In the genomic region with DNA sequence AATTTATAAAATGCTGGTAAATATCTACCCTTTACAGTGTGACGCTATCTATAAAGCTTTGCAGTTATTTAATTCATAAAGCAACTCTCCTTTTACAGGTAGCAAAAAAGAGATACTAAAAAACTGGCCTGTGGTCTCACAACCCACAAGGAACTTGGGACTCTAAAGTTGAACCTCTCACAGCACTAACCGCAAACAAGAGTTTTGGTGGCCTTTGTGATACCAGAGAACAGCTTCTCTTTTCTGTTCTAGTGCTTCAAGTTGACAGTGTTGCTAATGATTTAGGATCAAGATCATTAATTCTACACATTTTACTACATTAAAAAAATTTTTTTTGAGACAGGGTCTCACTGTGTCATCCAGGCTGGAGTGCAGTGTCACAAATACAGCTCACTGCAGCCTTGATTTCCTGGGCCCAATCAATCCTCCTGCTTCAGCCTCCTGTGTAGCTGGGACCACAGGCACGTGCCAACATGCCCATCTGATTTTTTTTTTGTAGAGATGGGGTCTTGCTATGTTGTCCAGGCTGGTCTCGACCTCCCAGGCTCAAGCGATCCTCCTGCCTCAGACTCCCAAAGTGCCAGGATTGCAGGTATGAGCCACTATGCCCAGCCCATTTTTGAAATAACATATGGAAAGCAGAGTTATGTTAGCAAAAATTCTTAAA, we compare ENCODE assay signal across 12 cellular contexts. TPM values are rescaled to one million over a fixed set of nuclear protein-coding genes. Genes with fewer than 3 reads are reported as not detected.
A peak's percentile ranks its signal among the peaks of the same experiment; 100 is the strongest.
DNase-seq lines count a peak whose midpoint lies in the region; ATAC-seq and TF ChIP-seq lines count a peak whose summit lies in the region.
"Had no signal": no experiment of that assay in that cellular context is flagged by ENCODE, and none has a peak within 500 bp of the region (broad histone marks: within the 10 kb centered on the region; RNA-seq: fewer than 3 reads in every experiment).

No MANE protein-coding gene starts in this region.

- ATAC-seq in HG02798 (IDR thresholded peaks at IDR 0.05; ENCODE audit: poor library complexity, unreplicated experiment) (peak; percentile 83), body of pancreas (no peak)
- ATAC-seq in stimulated activated naive B cell treated with anti-CD40 and anti-IgM and Interleukin-4, amounts not matched to agents 10 μg/mL and 1 μg/mL and 100 μg/mL, for 72 hours (replicated peaks), result peak; percentile 60 to 68

- H3K27me3 ChIP-seq in MM.1S (replicated peaks; ENCODE audit: insufficient read depth, low read length) (no peaks in the 10 kb centered on the region), body of pancreas (no peaks in the 10 kb centered on the region)

- H2AFZ ChIP-seq in MM.1S (ENCODE audit: low read length), result no peak overlapping the region

- H3K9ac ChIP-seq in MM.1S (ENCODE audit: low read length), result no peak overlapping the region

- POLR2A ChIA-PET in activated CD4-positive, alpha-beta T cell treated with anti-CD3 and anti-CD28 coated beads, Interleukin-2, amount 10 ng/mL, durations not matched to agents 7 days and 5 days (lab: Charles Lee), result no interaction called here

- H3K4me3 ChIP-seq in MM.1S (ENCODE audit: low read length) (no peak overlapping the region), body of pancreas (no peak overlapping the region)

- no peak overlapping the region for H3K27ac Mint-ChIP-seq in activated CD4-positive, alpha-beta T cell treated with anti-CD3 and anti-CD28 coated beads, Interleukin-2, amount 10 ng/mL, durations not matched to agents 7 days and 5 days
- no peak overlapping the region for H3K27ac Mint-ChIP-seq in stimulated activated naive B cell treated with anti-CD40 and anti-IgM and Interleukin-4, amounts not matched to agents 10 μg/mL and 1 μg/mL and 100 μg/mL, for 72 hours
- H3K27ac Mint-ChIP-seq: brain had no signal

- no peaks in the 10 kb centered on the region for H3F3A ChIP-seq in MM.1S (ENCODE audit: insufficient read depth, low read length)

- H3K27ac ChIP-seq in MM.1S (ENCODE audit: low read length) (no peak overlapping the region), caudate nucleus (ENCODE audit: low read depth, low read length) (no peak overlapping the region), body of pancreas (no peak overlapping the region)
- H3K27ac ChIP-seq: 22Rv1 had no signal

- H3K27me3 Mint-ChIP-seq in activated CD4-positive, alpha-beta T cell treated with anti-CD3 and anti-CD28 coated beads, Interleukin-2, amount 10 ng/mL, durations not matched to agents 7 days and 5 days, result no peaks in the 10 kb centered on the region
- peaks cover 5% of the 10 kb centered on the region in 2 donors for H3K27me3 Mint-ChIP-seq in stimulated activated naive B cell treated with anti-CD40 and anti-IgM and Interleukin-4, amounts not matched to agents 10 μg/mL and 1 μg/mL and 100 μg/mL, for 72 hours

- in situ Hi-C loops in G401 (cut with HindIII; ENCODE audit: low sequenced_read_pairs), result no loop called here

- DNase-seq in activated CD4-positive, alpha-beta T cell treated with anti-CD3 and anti-CD28 coated beads, Interleukin-2, amount 10 ng/mL, durations not matched to agents 7 days and 5 days, result peak; percentile 12
- no peak for DNase-seq in activated CD4-positive, alpha-beta T cell treated with anti-CD3 and anti-CD28 coated beads, Interleukin-2, amount 50 U/mL, for 4 hours
- DNase-seq in MM.1S (peak; percentile 58), caudate nucleus (lab: John Stamatoyannopoulos, UW) (no peak), body of pancreas (no peak), G401 (ENCODE audit: low spot score) (no peak)
- no peak for DNase-seq in stimulated activated naive B cell treated with anti-CD40 and anti-IgM and Interleukin-4, amounts not matched to agents 10 μg/mL and 1 μg/mL and 100 μg/mL, for 72 hours
- DNase-seq: NCI-H1436, nucleus accumbens had no signal

- TF ChIP-seq CTCF in MM.1S (IDR thresholded peaks at IDR 0.05; ENCODE audit: low read length), result no peak
- TF ChIP-seq CTCF in body of pancreas (IDR thresholded peaks at IDR 0.05), result no peak

- intact Hi-C loops in body of pancreas (cut with DNase I), result no loop called here

- H3K9me3 ChIP-seq in MM.1S (replicated peaks; ENCODE audit: insufficient read depth, low read length), result no peaks in the 10 kb centered on the region
- H3K9me3 ChIP-seq in body of pancreas, result no peaks in the 10 kb centered on the region

- H3K9me2 ChIP-seq in MM.1S (replicated peaks; ENCODE audit: insufficient read depth, low read length), result no peaks in the 10 kb centered on the region

- WGBS in body of pancreas, 2 donors, result 77 to 81% methylated on average over 5 of the region's 5 CpGs

- H3K36me3 Mint-ChIP-seq in activated CD4-positive, alpha-beta T cell treated with anti-CD3 and anti-CD28 coated beads, Interleukin-2, amount 10 ng/mL, durations not matched to agents 7 days and 5 days (ENCODE audit: low read depth), result peaks cover 14% of the 10 kb centered on the region
- H3K36me3 Mint-ChIP-seq in stimulated activated naive B cell treated with anti-CD40 and anti-IgM and Interleukin-4, amounts not matched to agents 10 μg/mL and 1 μg/mL and 100 μg/mL, for 72 hours, result no peaks in the 10 kb centered on the region
- H3K36me3 Mint-ChIP-seq: brain had no signal

- H3K36me3 ChIP-seq in MM.1S (replicated peaks; ENCODE audit: insufficient read depth, low read length), result no peaks in the 10 kb centered on the region
- H3K36me3 ChIP-seq in body of pancreas (replicated peaks in 1 of 2; ENCODE audit: insufficient read depth in 1 of 2, low read depth in 2 of 2), result no peaks in the 10 kb centered on the region

- TF ChIP-seq POLR2A in body of pancreas (IDR thresholded peaks at IDR 0.05), result no peak

- no peaks in the 10 kb centered on the region for H4K20me1 ChIP-seq in MM.1S (ENCODE audit: insufficient read depth, low read length)

- no peak overlapping the region for H3K4me3 Mint-ChIP-seq in activated CD4-positive, alpha-beta T cell treated with anti-CD3 and anti-CD28 coated beads, Interleukin-2, amount 10 ng/mL, durations not matched to agents 7 days and 5 days
- H3K4me3 Mint-ChIP-seq in stimulated activated naive B cell treated with anti-CD40 and anti-IgM and Interleukin-4, amounts not matched to agents 10 μg/mL and 1 μg/mL and 100 μg/mL, for 72 hours, result no peak overlapping the region
- H3K4me3 Mint-ChIP-seq: brain had no signal

- H3K4me1 Mint-ChIP-seq in activated CD4-positive, alpha-beta T cell treated with anti-CD3 and anti-CD28 coated beads, Interleukin-2, amount 10 ng/mL, durations not matched to agents 7 days and 5 days, result peaks cover 52% of the 10 kb centered on the region
- no peaks in the 10 kb centered on the region for H3K4me1 Mint-ChIP-seq in stimulated activated naive B cell treated with anti-CD40 and anti-IgM and Interleukin-4, amounts not matched to agents 10 μg/mL and 1 μg/mL and 100 μg/mL, for 72 hours
- H3K4me1 Mint-ChIP-seq: brain had no signal

- H3K79me2 ChIP-seq in MM.1S (ENCODE audit: low read length), result no peaks in the 10 kb centered on the region

- H3K9me3 Mint-ChIP-seq in activated CD4-positive, alpha-beta T cell treated with anti-CD3 and anti-CD28 coated beads, Interleukin-2, amount 10 ng/mL, durations not matched to agents 7 days and 5 days, result peaks cover 18% of the 10 kb centered on the region
- peaks cover 0 to 9% of the 10 kb centered on the region in 2 donors for H3K9me3 Mint-ChIP-seq in stimulated activated naive B cell treated with anti-CD40 and anti-IgM and Interleukin-4, amounts not matched to agents 10 μg/mL and 1 μg/mL and 100 μg/mL, for 72 hours

- H3K4me1 ChIP-seq in MM.1S (ENCODE audit: low read length) (no peaks in the 10 kb centered on the region), body of pancreas (peaks cover 6% of the 10 kb centered on the region)

- CTCF ChIA-PET in activated CD4-positive, alpha-beta T cell treated with anti-CD3 and anti-CD28 coated beads, Interleukin-2, amount 10 ng/mL, durations not matched to agents 7 days and 5 days (lab: Charles Lee), result interaction anchor here (0.6 to 0.7 kb wide), 4 partner anchors 87 to 298 kb away, joined by 3 to 5 read pairs (median 4); no protein-coding TSS in a partner anchor

- H3K4me2 ChIP-seq in MM.1S (ENCODE audit: low read depth, low read length), result no peak overlapping the region

RNA-seq across cellular contexts. Expression of a gene that starts 56.0 kb away (rescaled TPM):
- total RNA-seq in activated CD4-positive, alpha-beta T cell treated with anti-CD3 and anti-CD28 coated beads, Interleukin-2, amount 10 ng/mL, durations not matched to agents 7 days and 5 days, result under 1 TPM; 0.15 to 0.20 TPM
- not detected for total RNA-seq in body of pancreas
- total RNA-seq in G401 (2014; rRNA removed; shearing (Covaris generic)), result 0.64 TPM in 1 of 2 replicates, not detected in the other

Comparison
In these comparisons a context has a peak if more than half of its experiments do, and no peak if none do; other contexts are left out.
1. DNase-seq: peak in activated CD4-positive, alpha-beta T cell treated with anti-CD3 and anti-CD28 coated beads, Interleukin-2, amount 10 ng/mL, durations not matched to agents 7 days and 5 days (single experiment) and MM.1S (single experiment); none in activated CD4-positive, alpha-beta T cell treated with anti-CD3 and anti-CD28 coated beads, Interleukin-2, amount 50 U/mL, for 4 hours (0 of 2), stimulated activated naive B cell treated with anti-CD40 and anti-IgM and Interleukin-4, amounts not matched to agents 10 μg/mL and 1 μg/mL and 100 μg/mL, for 72 hours (single experiment), caudate nucleus (0 of 61), body of pancreas (0 of 4) and G401 (single experiment).